15 cellular contexts compared by ENCODE assay signal in the genomic region with DNA sequence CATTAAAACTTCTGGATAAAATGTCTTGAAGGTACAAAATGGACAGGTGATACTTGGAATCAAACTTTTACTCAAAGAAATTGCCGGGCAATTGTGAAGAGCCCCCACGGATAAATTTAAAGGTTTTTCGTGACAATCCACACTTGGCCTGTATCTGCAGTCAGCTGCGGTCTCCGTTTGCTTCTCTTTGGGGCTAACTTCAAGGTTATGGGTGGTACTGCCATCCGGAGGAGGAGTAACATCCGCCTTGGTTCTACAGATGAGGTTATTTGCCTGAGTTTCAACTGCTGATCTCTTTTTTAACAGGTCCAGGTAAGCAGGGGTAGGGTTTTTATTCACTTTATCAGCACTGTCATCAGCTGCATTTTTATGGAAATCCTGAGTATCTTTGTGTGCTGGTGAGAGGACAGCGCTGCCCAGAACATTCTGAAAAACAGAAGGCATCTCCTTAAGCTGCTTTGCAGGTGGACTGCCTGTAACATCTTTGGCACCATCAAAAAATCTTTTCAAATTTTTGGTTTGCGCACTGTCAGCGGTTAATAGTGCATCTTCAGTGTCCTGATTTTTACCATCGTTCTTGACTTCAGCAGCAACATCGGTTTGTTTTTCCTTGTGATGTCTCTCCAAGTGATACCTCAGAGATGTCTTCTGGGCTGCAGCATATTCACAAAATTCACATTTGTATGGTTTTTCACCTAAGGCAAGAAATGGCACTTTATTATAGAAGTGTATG. TPM values are rescaled to one million over a fixed set of nuclear protein-coding genes. Genes with fewer than 3 reads are reported as not detected.
DNase-seq lines count a peak whose midpoint lies in the region; ATAC-seq and TF ChIP-seq lines count a peak whose summit lies in the region.
"Had no signal": no experiment of that assay in that cellular context is flagged by ENCODE, and none has a peak within 500 bp of the region (broad histone marks: within the 10 kb centered on the region; RNA-seq: fewer than 3 reads in every experiment).

No MANE protein-coding gene starts in this region.

- peaks cover 87% of the 10 kb centered on the region for H3K4me1 Mint-ChIP-seq in activated CD8-positive, alpha-beta T cell treated with anti-CD3 and anti-CD28 coated beads, Interleukin-2, amount 10 ng/mL, durations not matched to agents 7 days and 5 days (ENCODE audit: low read depth)
- H3K4me1 Mint-ChIP-seq in naive thymus-derived CD4-positive, alpha-beta T cell = peaks cover 37 to 99% (median 85%) of the 10 kb centered on the region in 7 donors

- TF ChIP-seq CTCF in transverse colon (IDR thresholded peaks at IDR 0.05) = no peak

- in situ Hi-C loops in GM23248 (cut with MboI) (loop anchor here (10.0 to 25.0 kb wide), 3 partner anchors 338 to 611 kb away; no protein-coding TSS in a partner anchor), transverse colon (cut with MboI; ENCODE audit: low pct_ligation_motif_present in 1 of 4, low pct_unique_long_range_greater_than_20kb in 1 of 4, low sequenced_read_pairs in 3 of 4) (loop anchor here (5.0 to 25.0 kb wide), 6 partner anchors 261 to 488 kb away; no protein-coding TSS in a partner anchor)

- H3K4me3 Mint-ChIP-seq in activated CD8-positive, alpha-beta T cell treated with anti-CD3 and anti-CD28 coated beads, Interleukin-2, amount 10 ng/mL, durations not matched to agents 7 days and 5 days = peak overlapping the region; percentile 70
- H3K4me3 Mint-ChIP-seq in naive thymus-derived CD4-positive, alpha-beta T cell = peak overlapping the region in 8 of 10 donors; percentile 3 to 98 (median 42)
- H3K4me3 Mint-ChIP-seq: CD14-positive monocyte; neural crest cell; stimulated activated memory B cell treated with anti-CD40 and anti-IgM and Interleukin-4, amounts not matched to agents 10 μg/mL and 1 μg/mL and 100 μg/mL, for 72 hours had no signal

- 81 to 87% methylated on average over 12 of the region's 12 CpGs for WGBS in GM23248 (ENCODE audit: low coverage in 1 of 2, low lambda C conversion rate in 2 of 2, missing lambda C conversion rate in 2 of 2), 2 experiments
- 85 to 97% methylated on average over 6 to 12 of the region's 12 CpGs for WGBS in transverse colon (ENCODE audit: low coverage in 1 of 2), 2 donors

- H3K27me3 ChIP-seq in GM23248 (replicated peaks; ENCODE audit: insufficient read depth) = no peaks in the 10 kb centered on the region
- H3K27me3 ChIP-seq in naive thymus-derived CD4-positive, alpha-beta T cell (ENCODE audit: control insufficient read depth in 2 of 2, insufficient read depth in 2 of 2, low read length in 2 of 2) = no peaks in the 10 kb centered on the region
- no peaks in the 10 kb centered on the region for H3K27me3 ChIP-seq in transverse colon

- H3K79me2 ChIP-seq in GM23248 (ENCODE audit: insufficient read depth) = peaks cover 100% of the 10 kb centered on the region

- H3K9me3 Mint-ChIP-seq in activated CD8-positive, alpha-beta T cell treated with anti-CD3 and anti-CD28 coated beads, Interleukin-2, amount 10 ng/mL, durations not matched to agents 7 days and 5 days (ENCODE audit: insufficient read depth) = no peaks in the 10 kb centered on the region
- H3K9me3 Mint-ChIP-seq in naive thymus-derived CD4-positive, alpha-beta T cell = no peaks in the 10 kb centered on the region
- H3K9me3 Mint-ChIP-seq: neural crest cell; stimulated activated memory B cell treated with anti-CD40 and anti-IgM and Interleukin-4, amounts not matched to agents 10 μg/mL and 1 μg/mL and 100 μg/mL, for 72 hours had no signal

- peaks cover 5% of the 10 kb centered on the region; the same call in 1 of the 2 replicates for H4K20me1 ChIP-seq in GM23248 (ENCODE audit: insufficient read depth)

- peak; percentile 28 for DNase-seq in activated CD8-positive, alpha-beta memory T cell treated with anti-CD3 and anti-CD28 coated beads for 24 hours
- no peak for DNase-seq in activated CD8-positive, alpha-beta memory T cell treated with anti-CD3 and anti-CD28 coated beads, Interleukin-2, amount 50 U/mL, for 4 hours
- DNase-seq in GM23248 (no peak), NCI-H2171 treated with DMSO at 0.1 percent for 48 hours (lab: John Stamatoyannopoulos, UW) (no peak), transverse colon (no peak)
- DNase-seq in activated CD8-positive, alpha-beta T cell treated with anti-CD3 and anti-CD28 coated beads, Interleukin-2, amount 10 ng/mL, durations not matched to agents 7 days and 5 days = peak; percentile 57
- DNase-seq in naive thymus-derived CD4-positive, alpha-beta T cell = peak in 1 of 9 donors; percentile 9
- DNase-seq: amygdala; DMS79 treated with DMSO at 0.1 percent for 48 hours; NCI-H345; stimulated activated CD4-positive, alpha-beta T cell treated with anti-CD3 and anti-CD28 coated beads, Interleukin-12 subunit alpha, Interleukin-12 subunit beta, amount 100 ng/mL, for 4 hours had no signal

- H3K4me1 ChIP-seq in GM23248 (ENCODE audit: insufficient read depth) (peaks cover 41% of the 10 kb centered on the region), transverse colon (peaks cover 32 to 50% (median 39%) of the 10 kb centered on the region in 4 donors)
- H3K4me1 ChIP-seq in naive thymus-derived CD4-positive, alpha-beta T cell (ENCODE audit: control insufficient read depth in 2 of 2, insufficient read depth in 2 of 2, low read length in 2 of 2) = peaks cover 53 to 63% of the 10 kb centered on the region in 2 donors

- no peak for TF ChIP-seq POLR2A in transverse colon (IDR thresholded peaks at IDR 0.05)

- 0 out of 2 replicates have a peak overlapping the region, but pooled peaks have one; percentile 95 for H3K27ac ChIP-seq in GM23248
- peak overlapping the region; percentile 18 for H3K27ac ChIP-seq in naive thymus-derived CD4-positive, alpha-beta T cell (ENCODE audit: low read depth, low read length)
- H3K27ac ChIP-seq in transverse colon = peak overlapping the region in 2 of 4 donors; percentile 81 to 91

- POLR2A ChIA-PET in activated CD8-positive, alpha-beta T cell treated with anti-CD3 and anti-CD28 coated beads, Interleukin-2, amount 10 ng/mL, durations not matched to agents 7 days and 5 days (lab: Charles Lee) = interaction anchor here (0.5 to 1.2 kb wide), 3 partner anchors 46 to 364 kb away, joined by 3 read pairs; no protein-coding TSS in a partner anchor
- POLR2A ChIA-PET in naive thymus-derived CD4-positive, alpha-beta T cell (lab: Charles Lee) = interaction anchor here (0.8 to 1.3 kb wide), 4 partner anchors 16 to 363 kb away, joined by 3 to 7 read pairs (median 5); no protein-coding TSS in a partner anchor

- H3K27ac Mint-ChIP-seq in activated CD8-positive, alpha-beta T cell treated with anti-CD3 and anti-CD28 coated beads, Interleukin-2, amount 10 ng/mL, durations not matched to agents 7 days and 5 days = peak overlapping the region; percentile 86
- peak overlapping the region in 8 of 9 donors; percentile 72 to 98 (median 90) for H3K27ac Mint-ChIP-seq in naive thymus-derived CD4-positive, alpha-beta T cell
- H3K27ac Mint-ChIP-seq: stimulated activated memory B cell treated with anti-CD40 and anti-IgM and Interleukin-4, amounts not matched to agents 10 μg/mL and 1 μg/mL and 100 μg/mL, for 72 hours had no signal

- no peak overlapping the region for H2AFZ ChIP-seq in GM23248

- H3K36me3 Mint-ChIP-seq in activated CD8-positive, alpha-beta T cell treated with anti-CD3 and anti-CD28 coated beads, Interleukin-2, amount 10 ng/mL, durations not matched to agents 7 days and 5 days (ENCODE audit: low read depth) = peaks cover 96% of the 10 kb centered on the region
- peaks cover 7 to 74% (median 29%) of the 10 kb centered on the region in 5 donors for H3K36me3 Mint-ChIP-seq in naive thymus-derived CD4-positive, alpha-beta T cell

- H3F3A ChIP-seq in GM23248 (ENCODE audit: insufficient read depth) = peaks cover 78% of the 10 kb centered on the region

- no peaks in the 10 kb centered on the region for H3K27me3 Mint-ChIP-seq in activated CD8-positive, alpha-beta T cell treated with anti-CD3 and anti-CD28 coated beads, Interleukin-2, amount 10 ng/mL, durations not matched to agents 7 days and 5 days (ENCODE audit: low read depth)
- H3K27me3 Mint-ChIP-seq in naive thymus-derived CD4-positive, alpha-beta T cell = no peaks in the 10 kb centered on the region
- H3K27me3 Mint-ChIP-seq: stimulated activated memory B cell treated with anti-CD40 and anti-IgM and Interleukin-4, amounts not matched to agents 10 μg/mL and 1 μg/mL and 100 μg/mL, for 72 hours had no signal

- peak overlapping the region; percentile 10; the same call in 1 of the 2 replicates for H3K9ac ChIP-seq in GM23248

- no peak for ATAC-seq in activated CD8-positive, alpha-beta T cell treated with anti-CD3 and anti-CD28 coated beads, Interleukin-2, amount 10 ng/mL, durations not matched to agents 7 days and 5 days
- ATAC-seq in naive thymus-derived CD4-positive, alpha-beta T cell = no peak
- no peak for ATAC-seq in HG03439 (IDR thresholded peaks at IDR 0.05; ENCODE audit: unreplicated experiment)
- ATAC-seq: stimulated activated memory B cell treated with anti-CD40 and anti-IgM and Interleukin-4, amounts not matched to agents 10 μg/mL and 1 μg/mL and 100 μg/mL, for 72 hours had no signal

- H3K9me2 ChIP-seq in GM23248 (ENCODE audit: insufficient read depth) = no peaks in the 10 kb centered on the region

- CTCF ChIA-PET in activated CD8-positive, alpha-beta T cell treated with anti-CD3 and anti-CD28 coated beads, Interleukin-2, amount 10 ng/mL, durations not matched to agents 7 days and 5 days (lab: Charles Lee) = interaction anchor here (1.5 to 7.5 kb wide), 5 partner anchors 177 to 486 kb away, joined by 6 to 48 read pairs (median 10); no protein-coding TSS in a partner anchor
- CTCF ChIA-PET in naive thymus-derived CD4-positive, alpha-beta T cell (lab: Charles Lee) = interaction anchor here (0.9 to 6.5 kb wide), 6 partner anchors 76 to 365 kb away, joined by 3 to 54 read pairs (median 4); no protein-coding TSS in a partner anchor

- peaks cover 77% of the 10 kb centered on the region for H3K36me3 ChIP-seq in GM23248 (ENCODE audit: low read depth)
- H3K36me3 ChIP-seq in naive thymus-derived CD4-positive, alpha-beta T cell (ENCODE audit: control insufficient read depth in 2 of 3, insufficient read depth in 3 of 3, low read length in 3 of 3) = peaks cover 15 to 68% (median 38%) of the 10 kb centered on the region in 3 experiments
- peaks cover 0 to 42% (median 21%) of the 10 kb centered on the region in 4 donors for H3K36me3 ChIP-seq in transverse colon

- intact Hi-C loops in naive thymus-derived CD4-positive, alpha-beta T cell (cut with micrococcal nuclease) = no loop called here
- intact Hi-C loops in transverse colon (cut with DNase I; ENCODE audit: low total_unique reads) = loop anchor here (5.0 kb wide), 1 partner anchor 296 kb away; no protein-coding TSS in a partner anchor

- no peaks in the 10 kb centered on the region for H3K9me3 ChIP-seq in GM23248 (ENCODE audit: low read depth)
- no peaks in the 10 kb centered on the region for H3K9me3 ChIP-seq in naive thymus-derived CD4-positive, alpha-beta T cell (ENCODE audit: control insufficient read depth in 2 of 3, low read length in 3 of 3)
- H3K9me3 ChIP-seq in transverse colon = no peaks in the 10 kb centered on the region

- no peak overlapping the region for H3K4me2 ChIP-seq in GM23248 (ENCODE audit: unreplicated experiment)

- H3K4me3 ChIP-seq in GM23248 = no peak overlapping the region
- H3K4me3 ChIP-seq in naive thymus-derived CD4-positive, alpha-beta T cell (ENCODE audit: low read length) = no peak overlapping the region
- H3K4me3 ChIP-seq in transverse colon = no peak overlapping the region

- TF ChIP-seq EP300 in transverse colon (IDR thresholded peaks at IDR 0.05; ENCODE audit: low read depth) = no peak

RNA-seq across cellular contexts. Expression of gene ZNF217, which starts 16.9 kb away (rescaled TPM):
- 18.1 and 23.5 TPM in 2 replicates for total RNA-seq in GM23248 (2014; rRNA removed; shearing (Covaris generic))
- polyA plus RNA-seq in GM23248 (2016; fragmentation: Nextera tagmentation; extraction: Ambion mirVana) = 8.9 and 10.4 TPM in 2 replicates
- 100 to 1,000 TPM; 104 to 113 TPM for total RNA-seq in activated CD8-positive, alpha-beta T cell treated with anti-CD3 and anti-CD28 coated beads, Interleukin-2, amount 10 ng/mL, durations not matched to agents 7 days and 5 days
- 100 to 1,000 TPM in 3 of 5 experiments, 10 to 100 TPM in 2; 72.6 to 104 (median 100) TPM for total RNA-seq in naive thymus-derived CD4-positive, alpha-beta T cell
- 10 to 100 TPM; 17.3 to 55.2 TPM for polyA plus RNA-seq in naive thymus-derived CD4-positive, alpha-beta T cell
- 10 to 100 TPM; 28.9 to 82.6 (median 46.0) TPM for total RNA-seq in transverse colon

Comparison
In these comparisons a context has a peak if more than half of its experiments do, and no peak if none do; other contexts are left out.
1. DNase-seq: peak in activated CD8-positive, alpha-beta memory T cell treated with anti-CD3 and anti-CD28 coated beads for 24 hours (single experiment) and activated CD8-positive, alpha-beta T cell treated with anti-CD3 and anti-CD28 coated beads, Interleukin-2, amount 10 ng/mL, durations not matched to agents 7 days and 5 days (single experiment); none in activated CD8-positive, alpha-beta memory T cell treated with anti-CD3 and anti-CD28 coated beads, Interleukin-2, amount 50 U/mL, for 4 hours (single experiment), GM23248 (single experiment), NCI-H2171 treated with DMSO at 0.1 percent for 48 hours (single experiment) and transverse colon (single experiment).